ENCODE assay signal across 8 cellular contexts in the genomic region with DNA sequence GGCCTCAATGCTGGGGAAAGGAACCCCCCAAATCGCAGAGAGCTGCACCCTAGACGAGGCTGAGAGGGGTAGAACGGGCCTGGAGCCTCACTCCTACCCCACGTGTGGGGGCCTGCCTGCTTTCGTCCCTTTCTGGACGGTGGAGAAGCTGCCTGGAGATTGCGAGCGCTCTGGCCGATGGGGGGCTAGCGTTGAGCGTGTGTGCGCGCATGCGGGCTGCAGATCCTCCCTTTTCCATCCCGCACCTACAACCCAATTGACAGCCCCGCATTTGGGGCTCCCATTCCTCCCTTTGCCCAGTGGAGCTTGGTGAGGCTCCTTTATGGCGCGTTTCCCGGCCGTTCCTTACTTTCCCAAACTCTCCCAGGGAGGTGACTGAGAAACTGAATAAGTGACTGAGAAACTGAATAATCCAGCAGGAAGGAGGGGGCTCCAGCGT. TPM values are rescaled to one million over a fixed set of nuclear protein-coding genes. Genes with fewer than 3 reads are reported as not detected.
DNase-seq lines count a peak whose midpoint lies in the region; ATAC-seq and TF ChIP-seq lines count a peak whose summit lies in the region.

No MANE protein-coding gene starts in this region.

- H3K36me3 ChIP-seq in left lung (peaks cover 0 to 10% of the 10 kb centered on the region in 2 donors), thymus (ENCODE audit: control insufficient read depth, insufficient read depth) (peaks cover 8% of the 10 kb centered on the region)

- H3K27me3 ChIP-seq in left lung (peaks cover 0 to 24% of the 10 kb centered on the region in 2 donors), thymus (ENCODE audit: control insufficient read depth, insufficient read depth) (no peaks in the 10 kb centered on the region)

- H3K4me3 ChIP-seq in astrocyte of the cerebellum (ENCODE audit: low read depth, low read length) (peak overlapping the region; percentile 43), left lung (peak overlapping the region; percentile 59 to 72), thymus (ENCODE audit: low read length) (peak overlapping the region; percentile 59)

- no peaks in the 10 kb centered on the region for H3K9me3 ChIP-seq in left lung
- no peaks in the 10 kb centered on the region for H3K9me3 ChIP-seq in thymus (ENCODE audit: control insufficient read depth)

- WGBS in thymus = 8% methylated on average over 21 of the region's 21 CpGs

- intact Hi-C loops in left lung (cut with DNase I) = no loop called here

- H3K27ac ChIP-seq in left lung = peak overlapping the region; percentile 85 to 91
- peak overlapping the region; percentile 82 for H3K27ac ChIP-seq in thymus (ENCODE audit: low read depth)

- peak; percentile 0 for ATAC-seq in left lung
- ATAC-seq in GM18870 (IDR thresholded peaks at IDR 0.05; ENCODE audit: unreplicated experiment) = no peak

- in situ Hi-C loops in astrocyte of the cerebellum (cut with HindIII; ENCODE audit: low sequenced_read_pairs) = no loop called here

- TF ChIP-seq CTCF in astrocyte of the cerebellum (IDR thresholded peaks at IDR 0.05; ENCODE audit: low read depth, low read length, missing control alignments) (no peak), left lung (IDR thresholded peaks at IDR 0.05) (no peak)

- H3K4me1 ChIP-seq in left lung (peaks cover 5 to 51% of the 10 kb centered on the region in 2 donors), thymus (ENCODE audit: control insufficient read depth, insufficient read depth, low read length) (peaks cover 46% of the 10 kb centered on the region)

- peak; percentile 23 for DNase-seq in stimulated activated CD4-positive, alpha-beta T cell treated with anti-CD3 and anti-CD28 coated beads, Interleukin-15, amount 100 ng/mL, for 24 hours
- no peak for DNase-seq in stimulated activated CD4-positive, alpha-beta T cell treated with anti-CD3 and anti-CD28 coated beads, Interleukin-4, amount 100 ng/mL, for 24 hours
- no peak for DNase-seq in astrocyte of the cerebellum (ENCODE audit: low read depth)
- DNase-seq in left lung = peak; percentile 43 to 66
- DNase-seq in NCI-H1105 treated with DMSO at 0.1 percent for 48 hours (lab: John Stamatoyannopoulos, UW) = no peak
- DNase-seq in NCI-H446 (lab: John Stamatoyannopoulos, UW) = no peak

RNA-seq across cellular contexts. Expression of gene ESRP2, which starts 0.9 kb away (rescaled TPM):
- 10 to 100 TPM; 47.9 to 62.6 TPM for total RNA-seq in left lung
- polyA plus RNA-seq in thymus = 10.7 TPM

RNA-seq across cellular contexts. Expression of gene PLA2G15, which starts 8.3 kb away (rescaled TPM):
- total RNA-seq in left lung = 10 to 100 TPM; 34.5 to 35.1 TPM
- polyA plus RNA-seq in thymus = 13.1 TPM

RNA-seq across cellular contexts. Expression of gene SLC7A6, which starts 27.5 kb away (rescaled TPM):
- total RNA-seq in left lung = 10 to 100 TPM; 47.4 to 55.6 TPM
- 47.3 TPM for polyA plus RNA-seq in thymus

Comparison
In these comparisons a context has a peak if more than half of its experiments do, and no peak if none do; other contexts are left out.
1. DNase-seq: peak in stimulated activated CD4-positive, alpha-beta T cell treated with anti-CD3 and anti-CD28 coated beads, Interleukin-15, amount 100 ng/mL, for 24 hours (single experiment) and left lung (2 of 2); none in stimulated activated CD4-positive, alpha-beta T cell treated with anti-CD3 and anti-CD28 coated beads, Interleukin-4, amount 100 ng/mL, for 24 hours (single experiment), astrocyte of the cerebellum (single experiment), NCI-H1105 treated with DMSO at 0.1 percent for 48 hours (single experiment) and NCI-H446 (0 of 2).
2. Peak in every context shown above with its lines, with median percentiles within 50 percentile points of each other: H3K4me3 ChIP-seq.